Comparison of ENCODE assay signal across 8 cellular contexts in genomic region chr9:35489313-35490154, GRCh38. TPM values are rescaled to one million over a fixed set of nuclear protein-coding genes. Genes with fewer than 3 reads are reported as not detected.
DNase-seq lines count a peak whose midpoint lies in the region; ATAC-seq lines count a peak whose summit lies in the region.

Gene RUSC2 (plus strand): TSS chr9:35490111. CDS start chr9:35546522, 56,411 bp downstream.

- H4K20me1 ChIP-seq in GM23248 (ENCODE audit: insufficient read depth): no peaks in the 10 kb centered on the region

- H3K4me3 Mint-ChIP-seq in activated CD4-positive, alpha-beta T cell treated with anti-CD3 and anti-CD28 coated beads for 36 hours: peak within 1 kb of the TSS; percentile 76

- peak within 1 kb of the TSS; percentile 74 for H2AFZ ChIP-seq in GM23248

- H3K9ac ChIP-seq in GM23248: peak within 1 kb of the TSS; percentile 95

- POLR2A ChIA-PET in activated CD4-positive, alpha-beta T cell treated with anti-CD3 and anti-CD28 coated beads for 36 hours (lab: Charles Lee): interaction anchor here (0.7 kb wide), 1 partner anchor 124 kb away, joined by 3 read pairs; no protein-coding TSS in a partner anchor

- H3K27me3 ChIP-seq in GM23248 (replicated peaks; ENCODE audit: insufficient read depth): no peaks in the 10 kb centered on the region

- peaks cover 9% of the 10 kb centered on the region for H3K27me3 Mint-ChIP-seq in activated CD4-positive, alpha-beta T cell treated with anti-CD3 and anti-CD28 coated beads for 36 hours

- H3F3A ChIP-seq in GM23248 (ENCODE audit: insufficient read depth): peaks cover 59% of the 10 kb centered on the region

- no peaks in the 10 kb centered on the region for H3K9me3 ChIP-seq in GM23248 (ENCODE audit: low read depth)

- DNase-seq in AML-193 (lab: John Stamatoyannopoulos, UW) (peak; percentile 53 to 65), GM23248 (peak; percentile 97), NCI-H2196 (lab: John Stamatoyannopoulos, UW; ENCODE audit: unreplicated experiment) (peak; percentile 88), dedifferentiated amniotic fluid mesenchymal stem cell (ENCODE audit: extremely low spot score) (peak; percentile 91), kidney glomerular epithelial cell (lab: John Stamatoyannopoulos, UW) (peak; percentile 92)
- peak; percentile 82 for DNase-seq in activated CD4-positive, alpha-beta T cell treated with anti-CD3 and anti-CD28 coated beads for 36 hours
- peak; percentile 41 for DNase-seq in stimulated activated CD4-positive, alpha-beta T cell treated with anti-CD3 and anti-CD28 coated beads, Interleukin-12 subunit alpha, Interleukin-12 subunit beta, amount 100 ng/mL, for 4 hours

- peaks cover 6% of the 10 kb centered on the region; the same call in 1 of the 2 replicates for H3K36me3 ChIP-seq in GM23248 (ENCODE audit: low read depth)

- peak within 1 kb of the TSS; percentile 98 for H3K27ac ChIP-seq in GM23248

- CTCF ChIA-PET in activated CD4-positive, alpha-beta T cell treated with anti-CD3 and anti-CD28 coated beads for 36 hours (lab: Charles Lee): interaction anchor here (0.6 to 1.2 kb wide), 5 partner anchors 13 to 223 kb away, joined by 3 to 6 read pairs (median 3); no protein-coding TSS in a partner anchor

- H3K4me1 ChIP-seq in GM23248 (ENCODE audit: insufficient read depth): peaks cover 38% of the 10 kb centered on the region

- H3K4me3 ChIP-seq in GM23248: peak within 1 kb of the TSS; percentile 98

- H3K9me3 Mint-ChIP-seq in activated CD4-positive, alpha-beta T cell treated with anti-CD3 and anti-CD28 coated beads for 36 hours (ENCODE audit: low read depth): peaks cover 4% of the 10 kb centered on the region

- peak; percentile 72 for ATAC-seq in activated CD4-positive, alpha-beta T cell treated with anti-CD3 and anti-CD28 coated beads for 36 hours
- ATAC-seq in HG03342 (IDR thresholded peaks at IDR 0.05; ENCODE audit: unreplicated experiment): no peak

- peak within 1 kb of the TSS; percentile 98 for H3K4me2 ChIP-seq in GM23248 (ENCODE audit: unreplicated experiment)

- H3K27ac Mint-ChIP-seq in activated CD4-positive, alpha-beta T cell treated with anti-CD3 and anti-CD28 coated beads for 36 hours: peak within 1 kb of the TSS; percentile 79

- H3K36me3 Mint-ChIP-seq in activated CD4-positive, alpha-beta T cell treated with anti-CD3 and anti-CD28 coated beads for 36 hours (ENCODE audit: low read depth): no peaks in the 10 kb centered on the region

- in situ Hi-C loops in GM23248 (cut with MboI): no loop called here

- 1% methylated on average over 45 to 58 of the region's 71 CpGs for WGBS in GM23248 (ENCODE audit: low coverage in 1 of 2, low lambda C conversion rate in 2 of 2, missing lambda C conversion rate in 2 of 2), 2 experiments

- no peaks in the 10 kb centered on the region for H3K9me2 ChIP-seq in GM23248 (ENCODE audit: insufficient read depth)

- intact Hi-C loops in activated CD4-positive, alpha-beta T cell treated with anti-CD3 and anti-CD28 coated beads for 36 hours (cut with DNase I, micrococcal nuclease): loop anchor here (1.0 to 10.0 kb wide), 6 partner anchors 55 to 373 kb away; partner anchors contain the start of genes CREB3 (in 1 of the 2) and TLN1 (in 1 of the 2)

- H3K79me2 ChIP-seq in GM23248 (ENCODE audit: insufficient read depth): peaks cover 64% of the 10 kb centered on the region

- peaks cover 31% of the 10 kb centered on the region for H3K4me1 Mint-ChIP-seq in activated CD4-positive, alpha-beta T cell treated with anti-CD3 and anti-CD28 coated beads for 36 hours

RNA-seq across cellular contexts. Expression of gene RUSC2, which starts in this region (rescaled TPM):
- 74.0 and 78.4 TPM in 2 replicates for total RNA-seq in GM23248 (2014; rRNA removed; shearing (Covaris generic))
- polyA plus RNA-seq in GM23248 (2016; fragmentation: Nextera tagmentation; extraction: Ambion mirVana): 31.7 and 34.0 TPM in 2 replicates
- total RNA-seq in activated CD4-positive, alpha-beta T cell treated with anti-CD3 and anti-CD28 coated beads for 36 hours: 1 to 10 TPM; 5.7 to 6.5 TPM

Comparison
In these comparisons a context has a peak if more than half of its experiments do, and no peak if none do; other contexts are left out.
1. RNA of gene RUSC2 (total RNA-seq): 74.0 to 78.4 TPM in GM23248; 5.7 to 6.5 TPM in activated CD4-positive, alpha-beta T cell treated with anti-CD3 and anti-CD28 coated beads for 36 hours; every median in the first group is over 10 times any median in the second.
2. DNase-seq: peak in every context shown above with its lines; median percentile 97 in GM23248; 92 in kidney glomerular epithelial cell; 91 in dedifferentiated amniotic fluid mesenchymal stem cell; 88 in NCI-H2196; 82 in activated CD4-positive, alpha-beta T cell treated with anti-CD3 and anti-CD28 coated beads for 36 hours; 59 in AML-193; 41 in stimulated activated CD4-positive, alpha-beta T cell treated with anti-CD3 and anti-CD28 coated beads, Interleukin-12 subunit alpha, Interleukin-12 subunit beta, amount 100 ng/mL, for 4 hours.